Comparison of ENCODE assay signal across 14 cellular contexts in genomic region chr10:11793762-11794479, GRCh38. TPM values are rescaled to one million over a fixed set of nuclear protein-coding genes. Genes with fewer than 3 reads are reported as not detected.
DNase-seq lines count a peak whose midpoint lies in the region; ATAC-seq and TF ChIP-seq lines count a peak whose summit lies in the region.
"Had no signal": no experiment of that assay in that cellular context is flagged by ENCODE, and none has a peak within 500 bp of the region (broad histone marks: within the 10 kb centered on the region; RNA-seq: fewer than 3 reads in every experiment).

No MANE protein-coding gene starts in this region.

- no peak for ATAC-seq in GM19023 (IDR thresholded peaks at IDR 0.05; ENCODE audit: unreplicated experiment)
- ATAC-seq: mucosa of descending colon had no signal

- DNase-seq in GM23248, result peak; percentile 65
- peak; percentile 90 for DNase-seq in RWPE1 (ENCODE audit: low spot score)
- DNase-seq in fibroblast of mammary gland (ENCODE audit: low read depth), result peak; percentile 49
- DNase-seq in osteoblast (ENCODE audit: insufficient read length, low spot score, missing footprints), result peak; percentile 95
- DNase-seq in activated CD4-positive, alpha-beta T cell treated with anti-CD3 and anti-CD28 coated beads, Interleukin-2, amount 50 U/mL, for 48 hours, result no peak
- no peak for DNase-seq in NCI-H1105 (lab: John Stamatoyannopoulos, UW)
- DNase-seq in H7, result no peak
- DNase-seq: activated CD4-positive, alpha-beta T cell treated with anti-CD3 and anti-CD28 coated beads, Interleukin-2, amount 50 U/mL, for 1 hour; DMS79; mucosa of descending colon; SIG-M5; stimulated activated naive CD4-positive, alpha-beta T cell had no signal

- in situ Hi-C loops in GM23248 (cut with MboI), result no loop called here

- H3K4me2 ChIP-seq in GM23248 (ENCODE audit: unreplicated experiment) (no peak overlapping the region), osteoblast (ENCODE audit: insufficient read depth, low read length) (peak overlapping the region; percentile 14)

- POLR2A ChIA-PET in RWPE1 (lab: Yijun Ruan, JAX; ENCODE audit: low non-redundant PET), result no interaction called here

- CTCF ChIA-PET in RWPE1 (lab: Yijun Ruan, JAX), result interaction anchor here (0.6 to 1.3 kb wide), 7 partner anchors 11 to 1530 kb away, joined by 3 to 8 read pairs (median 3); no protein-coding TSS in a partner anchor

- H3K79me2 ChIP-seq in GM23248 (ENCODE audit: insufficient read depth), result no peaks in the 10 kb centered on the region
- H3K79me2 ChIP-seq in osteoblast (ENCODE audit: insufficient read depth, low read length), result no peaks in the 10 kb centered on the region

- H4K20me1 ChIP-seq in GM23248 (ENCODE audit: insufficient read depth), result no peaks in the 10 kb centered on the region
- no peaks in the 10 kb centered on the region for H4K20me1 ChIP-seq in osteoblast (ENCODE audit: insufficient read depth, low read length)

- peaks cover 5% of the 10 kb centered on the region for H3K27me3 ChIP-seq in GM23248 (replicated peaks; ENCODE audit: insufficient read depth)
- peaks cover 4% of the 10 kb centered on the region for H3K27me3 ChIP-seq in osteoblast (ENCODE audit: insufficient read depth, low read length)
- H3K27me3 ChIP-seq in H7 (ENCODE audit: control insufficient read depth, insufficient read depth, low read length), result no peaks in the 10 kb centered on the region
- H3K27me3 ChIP-seq: adrenal gland had no signal

- no peaks in the 10 kb centered on the region for H3F3A ChIP-seq in GM23248 (ENCODE audit: insufficient read depth)

- no peaks in the 10 kb centered on the region for H3K4me1 ChIP-seq in GM23248 (ENCODE audit: insufficient read depth)
- H3K4me1 ChIP-seq in osteoblast (ENCODE audit: insufficient read depth, low read length), result peaks cover 7% of the 10 kb centered on the region
- H3K4me1 ChIP-seq: adrenal gland had no signal

- 74 to 80% methylated on average over 12 of the region's 12 CpGs for WGBS in GM23248 (ENCODE audit: low coverage in 1 of 2, low lambda C conversion rate in 2 of 2, missing lambda C conversion rate in 2 of 2), 2 experiments

- H3K9me3 ChIP-seq in GM23248 (ENCODE audit: low read depth) (no peaks in the 10 kb centered on the region), osteoblast (ENCODE audit: low read depth, low read length) (no peaks in the 10 kb centered on the region)
- H3K9me3 ChIP-seq: adrenal gland, mucosa of descending colon had no signal

- H3K9ac ChIP-seq in GM23248, result no peak overlapping the region

- H2AFZ ChIP-seq in GM23248 (0 out of 2 replicates have a peak overlapping the region, but pooled peaks have one; percentile 31), osteoblast (ENCODE audit: low read length) (peak overlapping the region; percentile 67)

- TF ChIP-seq CTCF in RWPE1 (conservative IDR thresholded peaks at IDR 0.05; ENCODE audit: low read depth) (no peak), fibroblast of mammary gland (conservative IDR thresholded peaks at IDR 0.05; ENCODE audit: control insufficient read depth, insufficient read depth, low read depth, low read length) (no peak), osteoblast (IDR thresholded peaks at IDR 0.05; ENCODE audit: extremely low read depth, low read depth, low read length) (no peak)

- H3K36me3 ChIP-seq in GM23248 (ENCODE audit: low read depth), result no peaks in the 10 kb centered on the region
- no peaks in the 10 kb centered on the region for H3K36me3 ChIP-seq in osteoblast (ENCODE audit: insufficient read depth, low read length)
- H3K36me3 ChIP-seq in H7 (replicated peaks; ENCODE audit: control insufficient read depth, insufficient read depth, low read length), result no peaks in the 10 kb centered on the region
- H3K36me3 ChIP-seq: adrenal gland had no signal

- H3K9me2 ChIP-seq in GM23248 (ENCODE audit: insufficient read depth), result no peaks in the 10 kb centered on the region

- H3K4me3 ChIP-seq in GM23248 (no peak overlapping the region), fibroblast of mammary gland (ENCODE audit: control insufficient read depth, low read depth, low read length) (no peak overlapping the region), osteoblast (ENCODE audit: insufficient read depth, low read length) (no peak overlapping the region), H7 (ENCODE audit: insufficient read depth, low read depth, low read length) (no peak overlapping the region)
- H3K4me3 ChIP-seq: adrenal gland, mucosa of descending colon had no signal

- H3K27ac ChIP-seq in GM23248 (0 out of 2 replicates have a peak overlapping the region, but pooled peaks have one; percentile 20), RWPE1 (peak overlapping the region; percentile 77), osteoblast (ENCODE audit: low read depth, low read length) (peak overlapping the region; percentile 56)
- H3K27ac ChIP-seq: adrenal gland had no signal

RNA-seq across cellular contexts. Expression of gene PROSER2, which starts 29.2 kb away (rescaled TPM):
- total RNA-seq in GM23248 (2014; rRNA removed; shearing (Covaris generic)), result 1.2 and 1.4 TPM in 2 replicates
- 0.65 and 0.80 TPM in 2 replicates for polyA plus RNA-seq in GM23248 (2016; fragmentation: Nextera tagmentation; extraction: Ambion mirVana)
- total RNA-seq in osteoblast, result 4.4 and 6.9 TPM in 2 replicates
- 15.0 and 16.4 TPM in 2 replicates for total RNA-seq in H7 (2014; rRNA removed; shearing (Covaris generic))

RNA-seq across cellular contexts. Expression of gene ECHDC3, which starts 51.7 kb away (rescaled TPM):
- total RNA-seq in GM23248 (2014; rRNA removed; shearing (Covaris generic)), result 0.63 and 0.97 TPM in 2 replicates
- 1.8 and 2.3 TPM in 2 replicates for polyA plus RNA-seq in GM23248 (2016; fragmentation: Nextera tagmentation; extraction: Ambion mirVana)
- 0.36 and 13.8 TPM in 2 replicates for total RNA-seq in osteoblast
- 57.9 and 59.7 TPM in 2 replicates for total RNA-seq in H7 (2014; rRNA removed; shearing (Covaris generic))

Comparison
In these comparisons a context has a peak if more than half of its experiments do, and no peak if none do; other contexts are left out.
1. DNase-seq: peak in GM23248 (single experiment), RWPE1 (single experiment), fibroblast of mammary gland (single experiment) and osteoblast (single experiment); none in activated CD4-positive, alpha-beta T cell treated with anti-CD3 and anti-CD28 coated beads, Interleukin-2, amount 50 U/mL, for 48 hours (0 of 2), NCI-H1105 (single experiment) and H7 (single experiment).
2. H3K27ac ChIP-seq: peak in every context shown above with its lines; median percentile 77 in RWPE1; 56 in osteoblast; 20 in GM23248.